ENCODE assay signal across 26 cellular contexts in genomic region chr16:2701272-2701671, GRCh38. TPM values are rescaled to one million over a fixed set of nuclear protein-coding genes. Genes with fewer than 3 reads are reported as not detected.
"Had no signal": no experiment of that assay in that cellular context is flagged by ENCODE, and none has a peak within 500 bp of the region (broad histone marks: within the 10 kb centered on the region; RNA-seq: fewer than 3 reads in every experiment).

No MANE protein-coding gene starts in this region.

- H3K27ac ChIP-seq: neutrophil, pancreas, prostate gland, right atrium auricular region, right lobe of liver, sigmoid colon, suprapubic skin, testis, tibial artery, transverse colon, upper lobe of right lung, uterus had no signal

- ATAC-seq: naive thymus-derived CD8-positive, alpha-beta T cell; natural killer cell treated with Interleukin-12 subunit alpha and Interleukin-12 subunit beta and Interleukin-15 and Interleukin-18, amount 100 ng/mL, for 72 hours; pancreas; right lobe of liver; stimulated activated effector memory CD8-positive, alpha-beta T cell treated with anti-CD3 and anti-CD28 coated beads, Interleukin-12 subunit alpha, Interleukin-12 subunit beta, amount 100 ng/mL, for 72 hours; stimulated activated naive B cell treated with anti-CD40 and anti-IgM and Interleukin-4, amounts not matched to agents 10 μg/mL and 1 μg/mL and 100 μg/mL, for 72 hours; upper lobe of right lung had no signal

- H3K36me3 ChIP-seq: uterus had no signal

- DNase-seq: nephron progenitor cell; nucleus accumbens; retina; sigmoid colon; small intestine; stimulated activated CD4-positive, alpha-beta T cell treated with anti-CD3 and anti-CD28 coated beads, Interleukin-15, amount 100 ng/mL, for 24 hours; stimulated activated CD4-positive, alpha-beta T cell treated with anti-CD3 and anti-CD28 coated beads, Interleukin-2, amount 100 ng/mL, for 24 hours; stimulated activated CD4-positive, alpha-beta T cell treated with anti-CD3 and anti-CD28 coated beads, Interleukin-2, amount 100 ng/mL, for 48 hours; stimulated activated CD4-positive, alpha-beta T cell treated with anti-CD3 and anti-CD28 coated beads, Interleukin-4, amount 100 ng/mL, for 24 hours; stimulated activated naive B cell treated with anti-CD40 and anti-IgM and Interleukin-4, amounts not matched to agents 10 μg/mL and 1 μg/mL and 100 μg/mL, for 72 hours; stimulated activated naive CD4-positive, alpha-beta T cell treated with Interleukin-2 at 50 U/mL for 16 hours; testis; tibial artery; transverse colon; upper lobe of right lung; uterus had no signal

- H3K9me3 ChIP-seq: neutrophil, pancreas, prostate gland, right atrium auricular region, right lobe of liver, sigmoid colon, suprapubic skin, testis, tibial artery, transverse colon, upper lobe of right lung, uterus had no signal

- H3K4me1 ChIP-seq: pancreas, prostate gland, sigmoid colon, suprapubic skin, testis, tibial artery, transverse colon, upper lobe of right lung, uterus had no signal

- H3K4me3 ChIP-seq: pancreas, prostate gland, right atrium auricular region, right lobe of liver, sigmoid colon, suprapubic skin, testis, tibial artery, transverse colon, upper lobe of right lung, uterus had no signal

- H3K27me3 ChIP-seq: neutrophil, pancreas, right atrium auricular region, right lobe of liver, sigmoid colon, suprapubic skin, testis, tibial artery, transverse colon, upper lobe of right lung, uterus had no signal

RNA-seq across cellular contexts. Expression of gene PRSS27, which starts 18.8 kb away (rescaled TPM):
- total RNA-seq: skeletal muscle tissue had no signal
